Comparison of ENCODE assay signal across 23 cellular contexts in genomic region chr6:119830069-119830468, GRCh38.
"Had no signal": no experiment of that assay in that cellular context is flagged by ENCODE, and none has a peak within 500 bp of the region (broad histone marks: within the 10 kb centered on the region; RNA-seq: fewer than 3 reads in every experiment).

No MANE protein-coding gene starts in this region.

- H3K27me3 Mint-ChIP-seq: stimulated activated naive B cell treated with anti-CD40 and anti-IgM and Interleukin-4, amounts not matched to agents 10 μg/mL and 1 μg/mL and 100 μg/mL, for 72 hours had no signal

- H3K4me1 Mint-ChIP-seq: activated B cell treated with CpG ODN at 0.5 μM for 24 hours; activated CD4-positive, alpha-beta T cell treated with anti-CD3 and anti-CD28 coated beads for 36 hours; activated T-helper 17 cell treated with anti-CD3 and anti-CD28 coated beads, Interleukin-2, amount 50 U/mL, for 72 hours; central memory CD8-positive, alpha-beta T cell had no signal

- H3K9me3 ChIP-seq: adrenal gland, sigmoid colon, testis, upper lobe of left lung had no signal

- H3K27ac ChIP-seq: adrenal gland, heart left ventricle, sigmoid colon, testis, upper lobe of left lung had no signal

- H3K36me3 Mint-ChIP-seq: activated naive CD8-positive, alpha-beta T cell; stimulated activated naive B cell treated with anti-CD40 and anti-IgM and Interleukin-4, amounts not matched to agents 10 μg/mL and 1 μg/mL and 100 μg/mL, for 72 hours had no signal

- H3K9me3 Mint-ChIP-seq: activated B cell treated with CpG ODN at 0.5 μM for 24 hours; activated T-cell treated with anti-CD3 and anti-CD28 coated beads, Interleukin-2, amount 50 U/mL, for 24 hours; activated T-helper 17 cell treated with anti-CD3 and anti-CD28 coated beads, Interleukin-2, amount 50 U/mL, for 72 hours; central memory CD8-positive, alpha-beta T cell; stimulated activated naive B cell treated with anti-CD40 and anti-IgM and Interleukin-4, amounts not matched to agents 10 μg/mL and 1 μg/mL and 100 μg/mL, for 72 hours had no signal

- ATAC-seq: activated CD4-positive, alpha-beta T cell treated with anti-CD3 and anti-CD28 coated beads for 36 hours; activated T-helper 17 cell treated with anti-CD3 and anti-CD28 coated beads, Interleukin-2, amount 50 U/mL, for 72 hours; heart left ventricle; left colon; stimulated activated naive B cell treated with anti-CD40 and anti-IgM and Interleukin-4, amounts not matched to agents 10 μg/mL and 1 μg/mL and 100 μg/mL, for 72 hours had no signal

- FAIRE-seq: astrocyte, colon, endothelial cell of umbilical vein, islet of Langerhans had no signal

- DNase-seq: activated B cell treated with CpG ODN at 0.5 μM for 24 hours; activated CD4-positive, alpha-beta T cell treated with anti-CD3 and anti-CD28 coated beads for 36 hours; activated CD4-positive, alpha-beta T cell treated with anti-CD3 and anti-CD28 coated beads, Interleukin-2, amount 50 U/mL, for 4 hours; activated CD8-positive, alpha-beta memory T cell treated with anti-CD3 and anti-CD28 coated beads for 24 hours; activated CD8-positive, alpha-beta memory T cell treated with anti-CD3 and anti-CD28 coated beads, Interleukin-2, amount 50 U/mL, for 4 hours; activated T-cell treated with anti-CD3 and anti-CD28 coated beads, Interleukin-2, amount 50 U/mL, for 24 hours; adrenal gland; effector memory CD4-positive, alpha-beta T cell; left colon; sigmoid colon; stimulated activated CD4-positive, alpha-beta T cell treated with anti-CD3 and anti-CD28 coated beads, Interleukin-2, amount 100 ng/mL, for 48 hours; stimulated activated CD8-positive, alpha-beta memory T cell treated with anti-CD3 and anti-CD28 coated beads, Interleukin-4, amount 100 ng/mL, for 48 hours; stimulated activated naive B cell treated with anti-CD40 and anti-IgM and Interleukin-4, amounts not matched to agents 10 μg/mL and 1 μg/mL and 100 μg/mL, for 72 hours; testis; upper lobe of left lung had no signal

- H3K36me3 ChIP-seq: adrenal gland, heart left ventricle, sigmoid colon, upper lobe of left lung had no signal

- H3K27ac Mint-ChIP-seq: activated B cell treated with CpG ODN at 0.5 μM for 24 hours; activated CD4-positive, alpha-beta T cell treated with anti-CD3 and anti-CD28 coated beads for 36 hours; activated naive CD8-positive, alpha-beta T cell; activated T-cell treated with anti-CD3 and anti-CD28 coated beads, Interleukin-2, amount 50 U/mL, for 24 hours; activated T-helper 17 cell treated with anti-CD3 and anti-CD28 coated beads, Interleukin-2, amount 50 U/mL, for 72 hours; stimulated activated naive B cell treated with anti-CD40 and anti-IgM and Interleukin-4, amounts not matched to agents 10 μg/mL and 1 μg/mL and 100 μg/mL, for 72 hours had no signal

- H3K4me3 Mint-ChIP-seq: activated B cell treated with CpG ODN at 0.5 μM for 24 hours; activated CD4-positive, alpha-beta T cell treated with anti-CD3 and anti-CD28 coated beads for 36 hours; activated naive CD8-positive, alpha-beta T cell; activated T-cell treated with anti-CD3 and anti-CD28 coated beads, Interleukin-2, amount 50 U/mL, for 24 hours; activated T-helper 17 cell treated with anti-CD3 and anti-CD28 coated beads, Interleukin-2, amount 50 U/mL, for 72 hours; central memory CD8-positive, alpha-beta T cell; stimulated activated naive B cell treated with anti-CD40 and anti-IgM and Interleukin-4, amounts not matched to agents 10 μg/mL and 1 μg/mL and 100 μg/mL, for 72 hours had no signal

- H3K4me1 ChIP-seq: adrenal gland, heart left ventricle, sigmoid colon, testis, upper lobe of left lung had no signal

- H3K4me3 ChIP-seq: adrenal gland, heart left ventricle, sigmoid colon, testis, upper lobe of left lung had no signal

- H3K27me3 ChIP-seq: adrenal gland, heart left ventricle, sigmoid colon, testis, upper lobe of left lung had no signal
